Comparison of ENCODE assay signal across 29 cellular contexts in genomic region chr11:20880094-20880493, GRCh38.
"Had no signal": no experiment of that assay in that cellular context is flagged by ENCODE, and none has a peak within 500 bp of the region (broad histone marks: within the 10 kb centered on the region; RNA-seq: fewer than 3 reads in every experiment).

No MANE protein-coding gene starts in this region.

- ATAC-seq: stimulated activated effector memory CD8-positive, alpha-beta T cell treated with anti-CD3 and anti-CD28 coated beads, Interleukin-12 subunit alpha, Interleukin-12 subunit beta, amount 100 ng/mL, for 72 hours; stimulated activated memory B cell treated with anti-CD40 and anti-IgM and Interleukin-4, amounts not matched to agents 10 μg/mL and 1 μg/mL and 100 μg/mL, for 72 hours; stimulated activated naive B cell treated with anti-CD40 and anti-IgM and Interleukin-4, amounts not matched to agents 10 μg/mL and 1 μg/mL and 100 μg/mL, for 72 hours; stimulated activated naive CD8-positive, alpha-beta T cell treated with anti-CD3 and anti-CD28 coated beads, Interleukin-15, amount 100 ng/mL, for 72 hours; stimulated activated naive CD8-positive, alpha-beta T cell treated with anti-CD3 and anti-CD28 coated beads, Interleukin-15, Interleukin-2, amounts not matched to agents 100 U/mL and 50 U/mL, for 24 hours; upper lobe of right lung had no signal

- H3K4me1 ChIP-seq: stomach, suprapubic skin, testis, thyroid gland, tibial artery, tibial nerve, transverse colon, upper lobe of left lung, upper lobe of right lung, uterus, vagina had no signal

- H3K36me3 ChIP-seq: stomach, suprapubic skin, thoracic aorta, thyroid gland, tibial artery, tibial nerve, transverse colon, upper lobe of left lung, upper lobe of right lung, uterus, vagina had no signal

- H3K4me1 Mint-ChIP-seq: stimulated activated effector memory CD8-positive, alpha-beta T cell treated with anti-CD3 and anti-CD28 coated beads, Interleukin-12 subunit alpha, Interleukin-12 subunit beta, amount 100 ng/mL, for 72 hours; stimulated activated memory B cell treated with anti-CD40 and anti-IgM and Interleukin-4, amounts not matched to agents 10 μg/mL and 1 μg/mL and 100 μg/mL, for 72 hours; stimulated activated naive B cell treated with anti-CD40 and anti-IgM and Interleukin-4, amounts not matched to agents 10 μg/mL and 1 μg/mL and 100 μg/mL, for 72 hours; stimulated activated naive CD8-positive, alpha-beta T cell treated with anti-CD3 and anti-CD28 coated beads, Interleukin-15, amount 100 ng/mL, for 72 hours had no signal

- H3K27me3 ChIP-seq: stomach, suprapubic skin, testis, thyroid gland, tibial artery, tibial nerve, transverse colon, upper lobe of left lung, upper lobe of right lung, uterus, vagina had no signal

- DNase-seq: stimulated activated CD4-positive, alpha-beta T cell treated with anti-CD3 and anti-CD28 coated beads, Interleukin-2, amount 100 ng/mL, for 48 hours; stimulated activated CD4-positive, alpha-beta T cell treated with anti-CD3 and anti-CD28 coated beads, Interleukin-4, amount 100 ng/mL, for 1 hour; stimulated activated CD4-positive, alpha-beta T cell treated with anti-CD3 and anti-CD28 coated beads, Interleukin-4, amount 100 ng/mL, for 24 hours; stimulated activated CD4-positive, alpha-beta T cell treated with anti-CD3 and anti-CD28 coated beads, Interleukin-4, amount 100 ng/mL, for 4 hours; stimulated activated CD8-positive, alpha-beta memory T cell treated with anti-CD3 and anti-CD28 coated beads, Interleukin-4, amount 100 ng/mL, for 48 hours; stimulated activated naive B cell treated with anti-CD40 and anti-IgM and Interleukin-4, amounts not matched to agents 10 μg/mL and 1 μg/mL and 100 μg/mL, for 72 hours; stimulated activated naive CD4-positive, alpha-beta T cell; stimulated activated naive CD4-positive, alpha-beta T cell treated with Interleukin-2 at 50 U/mL for 16 hours; stimulated activated naive CD8-positive, alpha-beta T cell treated with anti-CD3 and anti-CD28 coated beads, Interleukin-15, amount 100 ng/mL, for 72 hours; stimulated activated naive CD8-positive, alpha-beta T cell treated with anti-CD3 and anti-CD28 coated beads, Interleukin-15, Interleukin-2, amounts not matched to agents 100 U/mL and 50 U/mL, for 24 hours; stomach; substantia nigra; testis; thyroid gland; tibial artery; transverse colon; trophoblast cell; upper lobe of left lung; upper lobe of right lung; uterus had no signal

- H3K27ac Mint-ChIP-seq: stimulated activated effector memory CD8-positive, alpha-beta T cell treated with anti-CD3 and anti-CD28 coated beads, Interleukin-12 subunit alpha, Interleukin-12 subunit beta, amount 100 ng/mL, for 72 hours; stimulated activated memory B cell treated with anti-CD40 and anti-IgM and Interleukin-4, amounts not matched to agents 10 μg/mL and 1 μg/mL and 100 μg/mL, for 72 hours; stimulated activated naive B cell treated with anti-CD40 and anti-IgM and Interleukin-4, amounts not matched to agents 10 μg/mL and 1 μg/mL and 100 μg/mL, for 72 hours; stimulated activated naive CD8-positive, alpha-beta T cell treated with anti-CD3 and anti-CD28 coated beads, Interleukin-15, amount 100 ng/mL, for 72 hours; stimulated activated naive CD8-positive, alpha-beta T cell treated with anti-CD3 and anti-CD28 coated beads, Interleukin-15, Interleukin-2, amounts not matched to agents 100 ng/mL and 50 ng/mL, for 24 hours; type B pancreatic cell had no signal

- H3K27me3 Mint-ChIP-seq: stimulated activated memory B cell treated with anti-CD40 and anti-IgM and Interleukin-4, amounts not matched to agents 10 μg/mL and 1 μg/mL and 100 μg/mL, for 72 hours; stimulated activated naive CD8-positive, alpha-beta T cell treated with anti-CD3 and anti-CD28 coated beads, Interleukin-15, amount 100 ng/mL, for 72 hours; stimulated activated naive CD8-positive, alpha-beta T cell treated with anti-CD3 and anti-CD28 coated beads, Interleukin-15, Interleukin-2, amounts not matched to agents 100 ng/mL and 50 ng/mL, for 24 hours had no signal

- H3K9me3 Mint-ChIP-seq: type B pancreatic cell had no signal

- H3K4me3 Mint-ChIP-seq: stimulated activated effector memory CD8-positive, alpha-beta T cell treated with anti-CD3 and anti-CD28 coated beads, Interleukin-12 subunit alpha, Interleukin-12 subunit beta, amount 100 ng/mL, for 72 hours; stimulated activated memory B cell treated with anti-CD40 and anti-IgM and Interleukin-4, amounts not matched to agents 10 μg/mL and 1 μg/mL and 100 μg/mL, for 72 hours; stimulated activated naive B cell treated with anti-CD40 and anti-IgM and Interleukin-4, amounts not matched to agents 10 μg/mL and 1 μg/mL and 100 μg/mL, for 72 hours; stimulated activated naive CD8-positive, alpha-beta T cell treated with anti-CD3 and anti-CD28 coated beads, Interleukin-15, amount 100 ng/mL, for 72 hours; stimulated activated naive CD8-positive, alpha-beta T cell treated with anti-CD3 and anti-CD28 coated beads, Interleukin-15, Interleukin-2, amounts not matched to agents 100 ng/mL and 50 ng/mL, for 24 hours; type B pancreatic cell had no signal

- H3K9me3 ChIP-seq: stomach, suprapubic skin, testis, thoracic aorta, thyroid gland, tibial artery, tibial nerve, transverse colon, upper lobe of left lung, upper lobe of right lung, uterus, vagina had no signal

- H3K4me3 ChIP-seq: stomach, suprapubic skin, testis, thoracic aorta, thyroid gland, tibial artery, tibial nerve, transverse colon, upper lobe of left lung, upper lobe of right lung, uterus, vagina had no signal

- H3K36me3 Mint-ChIP-seq: stimulated activated effector memory CD8-positive, alpha-beta T cell treated with anti-CD3 and anti-CD28 coated beads, Interleukin-12 subunit alpha, Interleukin-12 subunit beta, amount 100 ng/mL, for 72 hours; stimulated activated memory B cell treated with anti-CD40 and anti-IgM and Interleukin-4, amounts not matched to agents 10 μg/mL and 1 μg/mL and 100 μg/mL, for 72 hours; stimulated activated naive B cell treated with anti-CD40 and anti-IgM and Interleukin-4, amounts not matched to agents 10 μg/mL and 1 μg/mL and 100 μg/mL, for 72 hours; type B pancreatic cell had no signal

- FAIRE-seq: urothelium cell line had no signal

- H3K27ac ChIP-seq: stomach, suprapubic skin, testis, thoracic aorta, thyroid gland, tibial artery, tibial nerve, transverse colon, upper lobe of left lung, upper lobe of right lung, uterus, vagina had no signal
